1 cellular context compared by ENCODE assay signal in genomic region chr11:57480409-57481137, GRCh38.
TF ChIP-seq lines count a peak whose summit lies in the region.

No MANE protein-coding gene starts in this region.

TF ChIP-seq in HepG2, 621 proteins besides CTCF, POLR2A, EP300 and RAD21 (continues in another document):
- 0 out of 2 replicates have a peak, but pooled peaks have one; percentile 33 for TF ChIP-seq ZNF615 (CRISPR knock-in tag; IDR thresholded peaks at IDR 0.05; ENCODE audit: borderline replicate concordance)
- 0 out of 2 replicates have a peak, but pooled peaks have one; percentile 8 for TF ChIP-seq EED (CRISPR knock-in tag; IDR thresholded peaks at IDR 0.05)
- TF ChIP-seq ZNF619 (CRISPR knock-in tag; IDR thresholded peaks at IDR 0.05): 0 out of 2 replicates have a peak, but pooled peaks have one; percentile 27
- peak; percentile 15; the same call in 1 of the 2 replicates for TF ChIP-seq SALL1 (CRISPR knock-in tag; IDR thresholded peaks at IDR 0.05)
- TF ChIP-seq TARDBP (CRISPR knock-in tag; IDR thresholded peaks at IDR 0.05): peak; percentile 32; the same call in 1 of the 2 replicates
- TF ChIP-seq SALL2 (CRISPR knock-in tag; IDR thresholded peaks at IDR 0.05): 0 out of 2 replicates have a peak, but pooled peaks have one; percentile 28
- TF ChIP-seq MTERF4 (CRISPR knock-in tag; IDR thresholded peaks at IDR 0.05): 0 out of 2 replicates have a peak, but pooled peaks have one; percentile 27
- TF ChIP-seq ZNF296 (CRISPR knock-in tag; conservative IDR thresholded peaks at IDR 0.05): no peak
- TF ChIP-seq PBX2 (CRISPR knock-in tag; IDR thresholded peaks at IDR 0.05): no peak
- TF ChIP-seq ZNF329 (CRISPR knock-in tag; IDR thresholded peaks at IDR 0.05; ENCODE audit: low read depth): no peak
- TF ChIP-seq SRSF1 (optimal IDR thresholded peaks at IDR 0.05; ENCODE audit: low read depth, low read length): no peak
- peak; percentile 17; the same call in 1 of the 2 replicates for TF ChIP-seq FOXP4 (CRISPR knock-in tag; IDR thresholded peaks at IDR 0.05)
- no peak for TF ChIP-seq FOXA1 (IDR thresholded peaks at IDR 0.05)
- no peak for TF ChIP-seq FOXA1 (CRISPR knock-in tag; IDR thresholded peaks at IDR 0.05)
- no peak for TF ChIP-seq ZNF3 (CRISPR knock-in tag; IDR thresholded peaks at IDR 0.05)
- peak; percentile 57; the same call in 1 of the 2 replicates for TF ChIP-seq PHF21A (CRISPR knock-in tag; IDR thresholded peaks at IDR 0.05)
- peak; percentile 46; the same call in 1 of the 2 replicates for TF ChIP-seq ZNF766 (CRISPR knock-in tag; IDR thresholded peaks at IDR 0.05; ENCODE audit: borderline replicate concordance)
- TF ChIP-seq ZGPAT (CRISPR knock-in tag; IDR thresholded peaks at IDR 0.05): peak; percentile 32; the same call in 1 of the 2 replicates
- TF ChIP-seq ZNF687 (CRISPR knock-in tag; IDR thresholded peaks at IDR 0.05): no peak
- no peak for TF ChIP-seq ZC3H4 (CRISPR knock-in tag; IDR thresholded peaks at IDR 0.05; ENCODE audit: borderline replicate concordance)
- no peak for TF ChIP-seq NFIB (CRISPR knock-in tag; IDR thresholded peaks at IDR 0.05; ENCODE audit: borderline replicate concordance)
- peak; percentile 53 for TF ChIP-seq ZFP36 (IDR thresholded peaks at IDR 0.05; ENCODE audit: borderline replicate concordance, low read depth, low read length, partially characterized antibody)
- TF ChIP-seq ARID3A (IDR thresholded peaks at IDR 0.05; ENCODE audit: low read depth, low read length): 0 out of 2 replicates have a peak, but pooled peaks have one; percentile 26
- TF ChIP-seq ZNF496 (CRISPR knock-in tag; IDR thresholded peaks at IDR 0.05; ENCODE audit: insufficient replicate concordance): no peak
- TF ChIP-seq ZMAT3 (CRISPR knock-in tag; conservative IDR thresholded peaks at IDR 0.05): 0 out of 2 replicates have a peak, but pooled peaks have one; percentile 30
- no peak for TF ChIP-seq CAMTA2 (CRISPR knock-in tag; IDR thresholded peaks at IDR 0.05; ENCODE audit: borderline replicate concordance)
- TF ChIP-seq ZFYVE20 (CRISPR knock-in tag; IDR thresholded peaks at IDR 0.05; ENCODE audit: borderline replicate concordance, low read depth): no peak
- TF ChIP-seq THAP11 (CRISPR knock-in tag; IDR thresholded peaks at IDR 0.05): 0 out of 2 replicates have a peak, but pooled peaks have one; percentile 22
- peak; percentile 12; the same call in 1 of the 2 replicates for TF ChIP-seq TBX2 (CRISPR knock-in tag; IDR thresholded peaks at IDR 0.05; ENCODE audit: borderline replicate concordance)
- TF ChIP-seq RCOR2 (CRISPR knock-in tag; IDR thresholded peaks at IDR 0.05): peak; percentile 70; the same call in 1 of the 2 replicates
- TF ChIP-seq ARID5B (CRISPR knock-in tag; IDR thresholded peaks at IDR 0.05): peak; percentile 31; the same call in 1 of the 2 replicates
- no peak for TF ChIP-seq ZBTB43 (CRISPR knock-in tag; conservative IDR thresholded peaks at IDR 0.05)
- TF ChIP-seq HMGXB4 (CRISPR knock-in tag; IDR thresholded peaks at IDR 0.05; ENCODE audit: borderline replicate concordance in 1 of 2, low read depth in 1 of 2): peak; percentile 27 to 51; a peak in 1 of 4 replicates
- TF ChIP-seq KLF15 (CRISPR knock-in tag; IDR thresholded peaks at IDR 0.05; ENCODE audit: borderline replicate concordance): no peak
- no peak for TF ChIP-seq NR3C1 (CRISPR knock-in tag; IDR thresholded peaks at IDR 0.05)
- TF ChIP-seq ZFP91 (CRISPR knock-in tag; IDR thresholded peaks at IDR 0.05; ENCODE audit: borderline replicate concordance): peak; percentile 31; the same call in 1 of the 2 replicates
